ENCODE assay signal across 13 cellular contexts in genomic region chr12:116009805-116010204, GRCh38.
DNase-seq lines count a peak whose midpoint lies in the region; ATAC-seq and TF ChIP-seq lines count a peak whose summit lies in the region.
"Had no signal": no experiment of that assay in that cellular context is flagged by ENCODE, and none has a peak within 500 bp of the region (broad histone marks: within the 10 kb centered on the region; RNA-seq: fewer than 3 reads in every experiment).

No MANE protein-coding gene starts in this region.

- H3K36me3 ChIP-seq in CD8-positive, alpha-beta T cell (ENCODE audit: insufficient read depth, low read length), result peaks cover 46% of the 10 kb centered on the region
- peaks cover 32% of the 10 kb centered on the region for H3K36me3 ChIP-seq in brain microvascular endothelial cell (replicated peaks)

- H3K4me1 Mint-ChIP-seq in CD8-positive, alpha-beta T cell (ENCODE audit: low read depth), result no peaks in the 10 kb centered on the region
- no peaks in the 10 kb centered on the region for H3K4me1 Mint-ChIP-seq in nephron
- peaks cover 2% of the 10 kb centered on the region for H3K4me1 Mint-ChIP-seq in activated naive CD4-positive, alpha-beta T cell treated with anti-CD3 and anti-CD28 coated beads for 36 hours (ENCODE audit: low read depth)

- H3K4me1 ChIP-seq in CD8-positive, alpha-beta T cell (ENCODE audit: insufficient read depth, low read length), result no peaks in the 10 kb centered on the region
- H3K4me1 ChIP-seq: pancreas had no signal

- POLR2A ChIA-PET in CD8-positive, alpha-beta T cell (lab: Charles Lee), result interaction anchor here (0.6 kb wide), 1 partner anchor 1205 kb away, joined by 3 read pairs; no protein-coding TSS in a partner anchor

- no peak overlapping the region for H3K4me3 ChIP-seq in CD8-positive, alpha-beta T cell (ENCODE audit: low read depth, low read length)
- H3K4me3 ChIP-seq in brain microvascular endothelial cell (ENCODE audit: low read depth, low read length), result no peak overlapping the region
- H3K4me3 ChIP-seq: pancreas had no signal

- H3K27me3 ChIP-seq in CD8-positive, alpha-beta T cell (ENCODE audit: insufficient read depth, low read length), result no peaks in the 10 kb centered on the region
- H3K27me3 ChIP-seq in brain microvascular endothelial cell (replicated peaks), result no peaks in the 10 kb centered on the region
- H3K27me3 ChIP-seq: pancreas had no signal

- CTCF ChIA-PET in CD8-positive, alpha-beta T cell (lab: Charles Lee), result interaction anchor here (1.0 kb wide), 1 partner anchor 325 kb away, joined by 3 read pairs; no protein-coding TSS in a partner anchor
- CTCF ChIA-PET in activated naive CD4-positive, alpha-beta T cell treated with anti-CD3 and anti-CD28 coated beads for 36 hours (lab: Charles Lee), result no interaction called here

- no peaks in the 10 kb centered on the region for H3K9me3 Mint-ChIP-seq in CD8-positive, alpha-beta T cell
- no peaks in the 10 kb centered on the region for H3K9me3 Mint-ChIP-seq in nephron
- H3K9me3 Mint-ChIP-seq in activated naive CD4-positive, alpha-beta T cell treated with anti-CD3 and anti-CD28 coated beads for 36 hours, result no peaks in the 10 kb centered on the region
- H3K9me3 Mint-ChIP-seq: activated CD4-positive, alpha-beta memory T cell treated with anti-CD3 and anti-CD28 coated beads, Interleukin-2, amount 10 ng/mL, durations not matched to agents 7 days and 5 days had no signal

- no peak overlapping the region for H3K27ac ChIP-seq in CD8-positive, alpha-beta T cell (ENCODE audit: low read depth, low read length)
- no peak overlapping the region for H3K27ac ChIP-seq in brain microvascular endothelial cell
- H3K27ac ChIP-seq: pancreas had no signal

- intact Hi-C loops in CD8-positive, alpha-beta T cell (cut with DNase I, micrococcal nuclease), result loop anchor here in 1 of 2 experiments (10.0 kb wide), 1 partner anchor 185 kb away; no protein-coding TSS in a partner anchor
- intact Hi-C loops in activated naive CD4-positive, alpha-beta T cell treated with anti-CD3 and anti-CD28 coated beads for 36 hours (cut with micrococcal nuclease), result no loop called here

- TF ChIP-seq CTCF in CD8-positive, alpha-beta T cell (IDR thresholded peaks at IDR 0.05), result peak; percentile 24
- peak; percentile 64 for TF ChIP-seq CTCF in brain microvascular endothelial cell (IDR thresholded peaks at IDR 0.05; ENCODE audit: low read depth, low read length, missing control alignments)
- TF ChIP-seq CTCF in nephron (IDR thresholded peaks at IDR 0.05; ENCODE audit: unreplicated experiment in 3 of 3), result peak; percentile 15 to 24 (median 18)

- no peaks in the 10 kb centered on the region for H3K27me3 Mint-ChIP-seq in CD8-positive, alpha-beta T cell (ENCODE audit: low read depth)
- H3K27me3 Mint-ChIP-seq in nephron (ENCODE audit: low read depth), result no peaks in the 10 kb centered on the region
- H3K27me3 Mint-ChIP-seq in activated naive CD4-positive, alpha-beta T cell treated with anti-CD3 and anti-CD28 coated beads for 36 hours (ENCODE audit: low read depth), result no peaks in the 10 kb centered on the region
- H3K27me3 Mint-ChIP-seq: activated CD4-positive, alpha-beta memory T cell treated with anti-CD3 and anti-CD28 coated beads, Interleukin-2, amount 10 ng/mL, durations not matched to agents 7 days and 5 days; activated naive CD8-positive, alpha-beta T cell had no signal

- H3K36me3 Mint-ChIP-seq in CD8-positive, alpha-beta T cell, result peaks cover 87% of the 10 kb centered on the region
- H3K36me3 Mint-ChIP-seq in nephron (ENCODE audit: low read depth), result peaks cover 89% of the 10 kb centered on the region
- H3K36me3 Mint-ChIP-seq in activated naive CD4-positive, alpha-beta T cell treated with anti-CD3 and anti-CD28 coated beads for 36 hours (ENCODE audit: low read depth), result peaks cover 18% of the 10 kb centered on the region

- no peak for ATAC-seq in CD8-positive, alpha-beta T cell

- H3K27ac Mint-ChIP-seq in CD8-positive, alpha-beta T cell, result no peak overlapping the region
- no peak overlapping the region for H3K27ac Mint-ChIP-seq in nephron
- no peak overlapping the region for H3K27ac Mint-ChIP-seq in activated naive CD4-positive, alpha-beta T cell treated with anti-CD3 and anti-CD28 coated beads for 36 hours
- H3K27ac Mint-ChIP-seq: activated CD4-positive, alpha-beta memory T cell treated with anti-CD3 and anti-CD28 coated beads, Interleukin-2, amount 10 ng/mL, durations not matched to agents 7 days and 5 days had no signal

- H3K9me3 ChIP-seq in CD8-positive, alpha-beta T cell (ENCODE audit: low read length), result no peaks in the 10 kb centered on the region
- H3K9me3 ChIP-seq: pancreas had no signal

- in situ Hi-C loops in brain microvascular endothelial cell (cut with HindIII; ENCODE audit: low pct_ligation_motif_present, low sequenced_read_pairs), result no loop called here

- no peak for DNase-seq in CD8-positive, alpha-beta T cell
- DNase-seq in HT-29 (ENCODE audit: low spot score), result peak; percentile 21
- DNase-seq in brain microvascular endothelial cell, result no peak
- no peak for DNase-seq in HuH-7.5 (ENCODE audit: low spot score)
- DNase-seq in NCI-H1436 treated with DMSO at 0.1 percent for 48 hours (lab: John Stamatoyannopoulos, UW), result no peak
- DNase-seq in NCI-H1417 (lab: John Stamatoyannopoulos, UW), result no peak
- no peak for DNase-seq in activated naive CD4-positive, alpha-beta T cell treated with anti-CD3 and anti-CD28 coated beads for 36 hours
- DNase-seq: activated CD4-positive, alpha-beta memory T cell treated with anti-CD3 and anti-CD28 coated beads, Interleukin-2, amount 10 ng/mL, durations not matched to agents 7 days and 5 days; DMS79; NCI-H446; pancreas had no signal

- no peak overlapping the region for H3K4me3 Mint-ChIP-seq in CD8-positive, alpha-beta T cell
- no peak overlapping the region for H3K4me3 Mint-ChIP-seq in nephron
- no peak overlapping the region for H3K4me3 Mint-ChIP-seq in activated naive CD4-positive, alpha-beta T cell treated with anti-CD3 and anti-CD28 coated beads for 36 hours
- H3K4me3 Mint-ChIP-seq: activated CD4-positive, alpha-beta memory T cell treated with anti-CD3 and anti-CD28 coated beads, Interleukin-2, amount 10 ng/mL, durations not matched to agents 7 days and 5 days; activated naive CD8-positive, alpha-beta T cell had no signal
